ENCODE assay signal across 18 cellular contexts in genomic region chr4:184504385-184504784, GRCh38. TPM values are rescaled to one million over a fixed set of nuclear protein-coding genes. Genes with fewer than 3 reads are reported as not detected.
DNase-seq lines count a peak whose midpoint lies in the region; ATAC-seq and TF ChIP-seq lines count a peak whose summit lies in the region.
"Had no signal": no experiment of that assay in that cellular context is flagged by ENCODE, and none has a peak within 500 bp of the region (broad histone marks: within the 10 kb centered on the region; RNA-seq: fewer than 3 reads in every experiment).

No MANE protein-coding gene starts in this region.

- peak overlapping the region; percentile 72 for H2AFZ ChIP-seq in IMR-90 (replicated peaks; ENCODE audit: low read length, poor library complexity)

- intact Hi-C loops in activated CD4-positive, alpha-beta T cell treated with anti-CD3 and anti-CD28 coated beads, Interleukin-2, amount 10 ng/mL, durations not matched to agents 24 days and 14 days (cut with micrococcal nuclease) = no loop called here
- intact Hi-C loops in IMR-90 (cut with micrococcal nuclease) = no loop called here

- no peak overlapping the region for H2AK5ac ChIP-seq in IMR-90 (ENCODE audit: low read depth, low read length)

- H3K79me1 ChIP-seq in IMR-90 (ENCODE audit: low read depth in 1 of 2, low read length in 2 of 2) = no peaks in the 10 kb centered on the region

- dilution Hi-C loops in IMR-90 (cut with HindIII; ENCODE audit: low sequenced_read_pairs, unreplicated experiment) = no loop called here

- DNase-seq in activated CD4-positive, alpha-beta T cell treated with anti-CD3 and anti-CD28 coated beads, Interleukin-2, amount 10 ng/mL, durations not matched to agents 24 days and 14 days = no peak
- DNase-seq in activated CD4-positive, alpha-beta T cell treated with anti-CD3 and anti-CD28 coated beads for 4 hours = no peak
- DNase-seq in IMR-90 (no peak), H7 (no peak), D341Med (ENCODE audit: low spot score) (no peak)
- no peak for DNase-seq in activated naive CD8-positive, alpha-beta T cell treated with anti-CD3 and anti-CD28 coated beads, Interleukin-2, amount 50 U/mL, for 24 hours
- no peak for DNase-seq in stimulated activated CD4-positive, alpha-beta T cell treated with anti-CD3 and anti-CD28 coated beads, Interleukin-1b, Interleukin-23, amount 100 ng/mL, for 48 hours
- DNase-seq: activated CD4-positive, CD25-positive, alpha-beta regulatory T cell treated with anti-CD3 and anti-CD28 coated beads, Interleukin-2, amount 50 U/mL, for 72 hours; activated effector memory CD4-positive, alpha-beta T cell treated with anti-CD3 and anti-CD28 coated beads, Interleukin-2, amount 50 U/mL, for 16 hours; Caco-2; left ventricle myocardium inferior; NCI-H187 treated with DMSO at 0.1 percent for 48 hours; NCI-H526 treated with DMSO at 0.1 percent for 48 hours; psoas muscle had no signal

- H4K8ac ChIP-seq in IMR-90 (ENCODE audit: low read depth in 2 of 2, low read length in 2 of 2) = no peak overlapping the region

- H2BK120ac ChIP-seq in IMR-90 (ENCODE audit: low read depth, low read length) = no peak overlapping the region

- peaks cover 25% of the 10 kb centered on the region for H3K4me1 Mint-ChIP-seq in activated CD4-positive, alpha-beta T cell treated with anti-CD3 and anti-CD28 coated beads, Interleukin-2, amount 10 ng/mL, durations not matched to agents 24 days and 14 days
- peaks cover 30% of the 10 kb centered on the region for H3K4me1 Mint-ChIP-seq in activated naive CD8-positive, alpha-beta T cell treated with anti-CD3 and anti-CD28 coated beads, Interleukin-2, amount 50 U/mL, for 24 hours

- no peak for ATAC-seq in IMR-90 (ENCODE audit: low read depth)
- ATAC-seq in activated naive CD8-positive, alpha-beta T cell treated with anti-CD3 and anti-CD28 coated beads, Interleukin-2, amount 50 U/mL, for 24 hours = no peak
- ATAC-seq: A549, psoas muscle had no signal

- CTCF ChIA-PET in IMR-90 (lab: Yijun Ruan, JAX) = no interaction called here

- TF ChIP-seq POLR2A in IMR-90 (IDR thresholded peaks at IDR 0.05; ENCODE audit: low read depth, low read length) = no peak

- H3K27ac ChIP-seq in IMR-90 (ENCODE audit: insufficient read depth, low read length) (no peak overlapping the region), neutrophil (peak overlapping the region; percentile 59)
- H3K27ac ChIP-seq: A549, cardiac muscle cell, left ventricle myocardium inferior, psoas muscle had no signal

- H3K9me3 ChIP-seq in IMR-90 (ENCODE audit: control insufficient read depth, insufficient read depth, low read length) (no peaks in the 10 kb centered on the region), neutrophil (no peaks in the 10 kb centered on the region)
- H3K9me3 ChIP-seq: A549, Caco-2, Peyer's patch, psoas muscle had no signal

- TF ChIP-seq CTCF in IMR-90 (conservative IDR thresholded peaks at IDR 0.05; ENCODE audit: low read depth, low read length) (no peak), neutrophil (IDR thresholded peaks at IDR 0.05) (no peak)

- H3K36me3 ChIP-seq in IMR-90 (ENCODE audit: control insufficient read depth, insufficient read depth, low read length) (no peaks in the 10 kb centered on the region), neutrophil (no peaks in the 10 kb centered on the region), H7 (replicated peaks; ENCODE audit: control insufficient read depth, insufficient read depth, low read length) (no peaks in the 10 kb centered on the region)
- H3K36me3 ChIP-seq: cardiac muscle cell, left ventricle myocardium inferior, Peyer's patch had no signal

- H3K9ac ChIP-seq in IMR-90 (ENCODE audit: low read depth, low read length) = no peak overlapping the region

- no peak overlapping the region for H4K91ac ChIP-seq in IMR-90 (ENCODE audit: insufficient read depth, low read depth, low read length)

- H3K4ac ChIP-seq in IMR-90 (ENCODE audit: low read depth, low read length) = no peak overlapping the region

- H2BK20ac ChIP-seq in IMR-90 (ENCODE audit: low read depth, low read length) = no peak overlapping the region

- POLR2A ChIA-PET in IMR-90 (lab: Charles Lee; ENCODE audit: unreplicated experiment) = no interaction called here

- TF ChIP-seq RAD21 in IMR-90 (IDR thresholded peaks at IDR 0.05; ENCODE audit: low read length) = no peak

- peaks cover 4% of the 10 kb centered on the region for H3K36me3 Mint-ChIP-seq in activated CD4-positive, alpha-beta T cell treated with anti-CD3 and anti-CD28 coated beads, Interleukin-2, amount 10 ng/mL, durations not matched to agents 24 days and 14 days (ENCODE audit: low read depth)
- no peaks in the 10 kb centered on the region for H3K36me3 Mint-ChIP-seq in activated naive CD8-positive, alpha-beta T cell treated with anti-CD3 and anti-CD28 coated beads, Interleukin-2, amount 50 U/mL, for 24 hours (ENCODE audit: low read depth)

- H3K23ac ChIP-seq in IMR-90 (ENCODE audit: low read depth, low read length) = no peak overlapping the region

- no peak overlapping the region for H2AK9ac ChIP-seq in IMR-90 (replicated peaks; ENCODE audit: low read depth, low read length, poor library complexity)

- H3K4me1 ChIP-seq in IMR-90 (ENCODE audit: control insufficient read depth, insufficient read depth, low read length) (no peaks in the 10 kb centered on the region; the same call in 1 of the 2 replicates), neutrophil (ENCODE audit: control insufficient read depth in 1 of 2, insufficient read depth in 1 of 2, low read depth in 1 of 2, low read length in 1 of 2) (peaks cover 11 to 13% of the 10 kb centered on the region in 2 experiments)
- H3K4me1 ChIP-seq: A549, Caco-2, left ventricle myocardium inferior had no signal

- no peak overlapping the region for H3K56ac ChIP-seq in IMR-90 (ENCODE audit: extremely low read depth, insufficient read depth, low read length)

- H3K4me3 Mint-ChIP-seq in activated CD4-positive, alpha-beta T cell treated with anti-CD3 and anti-CD28 coated beads, Interleukin-2, amount 10 ng/mL, durations not matched to agents 24 days and 14 days = peak overlapping the region; percentile 61
- H3K4me3 Mint-ChIP-seq in activated naive CD8-positive, alpha-beta T cell treated with anti-CD3 and anti-CD28 coated beads, Interleukin-2, amount 50 U/mL, for 24 hours = peak overlapping the region; percentile 21

- no peak overlapping the region for H2BK5ac ChIP-seq in IMR-90 (ENCODE audit: low read depth, low read length, poor library complexity, severe bottlenecking)

- H3K4me3 ChIP-seq in IMR-90 (ENCODE audit: insufficient read depth, low read depth, low read length) = no peak overlapping the region
- no peak overlapping the region for H3K4me3 ChIP-seq in neutrophil (ENCODE audit: low read depth in 1 of 2, low read length in 1 of 2)
- no peak overlapping the region for H3K4me3 ChIP-seq in H7 (ENCODE audit: insufficient read depth, low read depth, low read length)
- H3K4me3 ChIP-seq: A549, cardiac muscle cell, left ventricle myocardium inferior, Peyer's patch, psoas muscle had no signal

- H3K27ac Mint-ChIP-seq in activated CD4-positive, alpha-beta T cell treated with anti-CD3 and anti-CD28 coated beads, Interleukin-2, amount 10 ng/mL, durations not matched to agents 24 days and 14 days = peak overlapping the region; percentile 91
- H3K27ac Mint-ChIP-seq in activated naive CD8-positive, alpha-beta T cell treated with anti-CD3 and anti-CD28 coated beads, Interleukin-2, amount 50 U/mL, for 24 hours = peak overlapping the region; percentile 74

- no peaks in the 10 kb centered on the region for H3K9me1 ChIP-seq in IMR-90 (ENCODE audit: insufficient read depth, low read length)

- peaks cover 3% of the 10 kb centered on the region for H3K9me3 Mint-ChIP-seq in activated CD4-positive, alpha-beta T cell treated with anti-CD3 and anti-CD28 coated beads, Interleukin-2, amount 10 ng/mL, durations not matched to agents 24 days and 14 days
- no peaks in the 10 kb centered on the region for H3K9me3 Mint-ChIP-seq in activated naive CD8-positive, alpha-beta T cell treated with anti-CD3 and anti-CD28 coated beads, Interleukin-2, amount 50 U/mL, for 24 hours

- no peak overlapping the region for H3K14ac ChIP-seq in IMR-90 (replicated peaks; ENCODE audit: low read depth, low read length)

- no peaks in the 10 kb centered on the region for H3K27me3 Mint-ChIP-seq in activated CD4-positive, alpha-beta T cell treated with anti-CD3 and anti-CD28 coated beads, Interleukin-2, amount 10 ng/mL, durations not matched to agents 24 days and 14 days
- no peaks in the 10 kb centered on the region for H3K27me3 Mint-ChIP-seq in activated naive CD8-positive, alpha-beta T cell treated with anti-CD3 and anti-CD28 coated beads, Interleukin-2, amount 50 U/mL, for 24 hours

- no peak overlapping the region for H3K4me2 ChIP-seq in IMR-90 (ENCODE audit: low read depth, low read length)
- H3K4me2 ChIP-seq: A549 had no signal

- H4K20me1 ChIP-seq in IMR-90 (ENCODE audit: insufficient read depth, low read length) = no peaks in the 10 kb centered on the region

- BruUV-seq in IMR-90 (replicated peaks; lab: Mats Ljungman, UMichigan) = no TSS peak

- H3K27me3 ChIP-seq in IMR-90 (ENCODE audit: control insufficient read depth, insufficient read depth, low read length) (no peaks in the 10 kb centered on the region), neutrophil (no peaks in the 10 kb centered on the region), H7 (ENCODE audit: control insufficient read depth, insufficient read depth, low read length) (no peaks in the 10 kb centered on the region)
- H3K27me3 ChIP-seq: cardiac muscle cell, Peyer's patch had no signal

- H4K5ac ChIP-seq in IMR-90 (ENCODE audit: low read depth, low read length) = no peak overlapping the region

- no peak overlapping the region for H3K18ac ChIP-seq in IMR-90 (ENCODE audit: low read depth, low read length)

- in situ Hi-C loops in IMR-90 (cut with MboI; ENCODE audit: low sequenced_read_pairs) = no loop called here

- no peak overlapping the region for H2BK15ac ChIP-seq in IMR-90 (ENCODE audit: low read depth, low read length)

- WGBS in IMR-90 (ENCODE audit: extremely low coverage in 2 of 2, insufficient read length in 1 of 2), 2 experiments = 100% methylated on average over 2 of the region's 11 CpGs; no CpG with 5 or more reads in 1 of the 2 experiments

TF ChIP-seq in IMR-90, 13 proteins besides CTCF, POLR2A, EP300 and RAD21 (continues in another document):
- no peak for TF ChIP-seq SMC3 (IDR thresholded peaks at IDR 0.05; ENCODE audit: low read depth, low read length)
- no peak for TF ChIP-seq MAZ (IDR thresholded peaks at IDR 0.05; ENCODE audit: borderline replicate concordance, low read depth, low read length)

RNA-seq across cellular contexts. Expression of gene IRF2, which starts 30.0 kb away (rescaled TPM):
- total RNA-seq in activated CD4-positive, alpha-beta T cell treated with anti-CD3 and anti-CD28 coated beads, Interleukin-2, amount 10 ng/mL, durations not matched to agents 24 days and 14 days = 48.7 and 50.0 TPM in 2 replicates
- total RNA-seq in IMR-90 (2012; rRNA removed) = 20.3 and 21.9 TPM in 2 replicates
- 16.5 and 20.6 TPM in 2 replicates for polyA plus RNA-seq in IMR-90 (2012; rRNA removed)
- polyA plus RNA-seq in IMR-90 (2012; cell fraction: cytosol; rRNA removed) = 9.5 and 12.3 TPM in 2 replicates
- 9.2 and 22.4 TPM in 2 replicates for polyA plus RNA-seq in IMR-90 (2012; cell fraction: nucleus; rRNA removed; ENCODE audit: low replicate concordance)
- total RNA-seq in H7 (2014; rRNA removed; shearing (Covaris generic)) = 11.9 and 14.8 TPM in 2 replicates
